Comparison of ENCODE assay signal across 8 cellular contexts in the genomic region with DNA sequence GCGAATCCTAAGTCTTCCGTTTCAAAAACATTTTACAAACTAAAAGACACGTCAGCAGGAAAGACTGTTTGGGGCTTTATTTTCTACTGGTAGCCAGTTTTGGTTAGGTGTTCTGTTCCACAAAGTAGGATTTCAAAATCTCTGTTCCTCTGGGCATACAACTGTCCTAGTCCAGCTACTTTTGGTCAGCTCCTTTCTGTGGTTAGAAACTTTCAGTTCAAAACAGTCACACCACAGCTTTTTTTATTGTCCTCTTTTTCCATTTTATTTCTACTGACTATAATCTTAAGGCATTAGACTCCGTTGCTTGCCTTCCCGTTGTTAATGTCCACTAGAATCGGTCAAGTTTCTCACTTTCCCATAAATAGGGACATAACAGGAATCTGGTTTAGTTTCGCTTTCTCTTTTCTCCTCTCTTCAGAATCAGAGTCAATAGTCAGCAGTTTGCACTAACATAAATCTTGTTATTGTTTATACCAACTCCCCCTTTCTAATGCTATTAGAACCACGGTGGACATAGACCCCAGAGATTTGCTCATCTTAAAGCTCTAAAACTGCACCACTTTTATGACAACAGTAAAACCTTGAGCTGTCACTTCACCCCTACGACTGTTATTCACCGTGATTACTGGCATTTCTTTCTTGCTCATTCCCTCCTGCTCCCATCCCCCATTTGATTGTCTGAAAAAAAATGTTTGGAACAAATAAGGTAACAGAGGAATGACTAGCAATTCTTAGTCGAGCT. TPM values are rescaled to one million over a fixed set of nuclear protein-coding genes. Genes with fewer than 3 reads are reported as not detected.
DNase-seq lines count a peak whose midpoint lies in the region; ATAC-seq and TF ChIP-seq lines count a peak whose summit lies in the region.

No MANE protein-coding gene starts in this region.

- peaks cover 4% of the 10 kb centered on the region; the same call in 2 of the 3 replicates for H3K4me1 Mint-ChIP-seq in GM23338

- H3K4me1 ChIP-seq in GM23338 (ENCODE audit: insufficient read depth) (no peaks in the 10 kb centered on the region), SJSA1 (replicated peaks) (no peaks in the 10 kb centered on the region; the same call in 1 of the 2 replicates)

- H3K27ac ChIP-seq in GM23338 (ENCODE audit: low read depth) = no peak overlapping the region
- H3K27ac ChIP-seq in SJSA1 = peak overlapping the region; percentile 23; the same call in 1 of the 2 replicates

- H3K4me3 ChIP-seq in GM23338 (no peak overlapping the region), SJSA1 (peak overlapping the region; percentile 38)

- no peaks in the 10 kb centered on the region for H3K9me3 ChIP-seq in SJSA1 (replicated peaks)

- no peak overlapping the region for H3K4me3 Mint-ChIP-seq in GM23338

- no peaks in the 10 kb centered on the region for H3K9me2 ChIP-seq in GM23338 (ENCODE audit: insufficient read depth)

- no peak for DNase-seq in GM23338 (ENCODE audit: low spot score)
- DNase-seq in SJSA1 (ENCODE audit: low read depth in 1 of 2, low spot score in 2 of 2) = peak in 1 of 2 experiments; percentile 49
- peak; percentile 50 for DNase-seq in foreskin melanocyte
- peak; percentile 70 for DNase-seq in renal cortical epithelial cell (ENCODE audit: low read depth)
- DNase-seq in NCI-H2171 treated with DMSO at 0.1 percent for 48 hours (lab: John Stamatoyannopoulos, UW) = no peak
- DNase-seq in stimulated activated CD4-positive, alpha-beta T cell treated with anti-CD3 and anti-CD28 coated beads, Interleukin-2, amount 100 ng/mL, for 48 hours = no peak
- DNase-seq in GF-D8 (lab: John Stamatoyannopoulos, UW) = no peak

- no peaks in the 10 kb centered on the region for H3K36me3 Mint-ChIP-seq in GM23338 (ENCODE audit: low read depth)

- no peak for TF ChIP-seq CTCF in GM23338 (conservative IDR thresholded peaks at IDR 0.05; ENCODE audit: low read depth in 2 of 2)

- no peaks in the 10 kb centered on the region for H3F3A ChIP-seq in GM23338 (replicated peaks; ENCODE audit: low read depth)

- H3K27me3 ChIP-seq in GM23338 (ENCODE audit: insufficient read depth) = no peaks in the 10 kb centered on the region
- peaks cover 2% of the 10 kb centered on the region; the same call in 1 of the 2 replicates for H3K27me3 ChIP-seq in SJSA1 (replicated peaks)

- H3K36me3 ChIP-seq in GM23338 (ENCODE audit: insufficient read depth) = no peaks in the 10 kb centered on the region
- no peaks in the 10 kb centered on the region for H3K36me3 ChIP-seq in SJSA1

- no peak overlapping the region; the same call in 1 of the 2 replicates for H3K27ac Mint-ChIP-seq in GM23338

- no peaks in the 10 kb centered on the region for H3K79me2 ChIP-seq in GM23338 (replicated peaks; ENCODE audit: insufficient read depth)

- no peaks in the 10 kb centered on the region for H3K9me3 Mint-ChIP-seq in GM23338

- peak overlapping the region; percentile 63 for H2AFZ ChIP-seq in GM23338

- ATAC-seq in GM23338 (no peak), GM21528 (IDR thresholded peaks at IDR 0.05; ENCODE audit: low FRiP score, unreplicated experiment) (no peak)

- no peaks in the 10 kb centered on the region for H3K27me3 Mint-ChIP-seq in GM23338 (ENCODE audit: insufficient read depth, low read depth, poor library complexity)

- no peaks in the 10 kb centered on the region for H4K20me1 ChIP-seq in GM23338 (replicated peaks; ENCODE audit: insufficient read depth)

- no peak overlapping the region for H3K4me2 ChIP-seq in GM23338

TF ChIP-seq in GM23338, 12 proteins besides CTCF, POLR2A, EP300 and RAD21:
- TF ChIP-seq EZH2 (IDR thresholded peaks at IDR 0.05; ENCODE audit: low read depth, unreplicated experiment) (no peak), NANOG (IDR thresholded peaks at IDR 0.05; ENCODE audit: borderline replicate concordance) (no peak), STAT1 (IDR thresholded peaks at IDR 0.05; ENCODE audit: unreplicated experiment) (no peak), POLR2AphosphoS5 (IDR thresholded peaks at IDR 0.05; ENCODE audit: low read depth) (no peak)
- TF ChIP-seq, protein P1, sequence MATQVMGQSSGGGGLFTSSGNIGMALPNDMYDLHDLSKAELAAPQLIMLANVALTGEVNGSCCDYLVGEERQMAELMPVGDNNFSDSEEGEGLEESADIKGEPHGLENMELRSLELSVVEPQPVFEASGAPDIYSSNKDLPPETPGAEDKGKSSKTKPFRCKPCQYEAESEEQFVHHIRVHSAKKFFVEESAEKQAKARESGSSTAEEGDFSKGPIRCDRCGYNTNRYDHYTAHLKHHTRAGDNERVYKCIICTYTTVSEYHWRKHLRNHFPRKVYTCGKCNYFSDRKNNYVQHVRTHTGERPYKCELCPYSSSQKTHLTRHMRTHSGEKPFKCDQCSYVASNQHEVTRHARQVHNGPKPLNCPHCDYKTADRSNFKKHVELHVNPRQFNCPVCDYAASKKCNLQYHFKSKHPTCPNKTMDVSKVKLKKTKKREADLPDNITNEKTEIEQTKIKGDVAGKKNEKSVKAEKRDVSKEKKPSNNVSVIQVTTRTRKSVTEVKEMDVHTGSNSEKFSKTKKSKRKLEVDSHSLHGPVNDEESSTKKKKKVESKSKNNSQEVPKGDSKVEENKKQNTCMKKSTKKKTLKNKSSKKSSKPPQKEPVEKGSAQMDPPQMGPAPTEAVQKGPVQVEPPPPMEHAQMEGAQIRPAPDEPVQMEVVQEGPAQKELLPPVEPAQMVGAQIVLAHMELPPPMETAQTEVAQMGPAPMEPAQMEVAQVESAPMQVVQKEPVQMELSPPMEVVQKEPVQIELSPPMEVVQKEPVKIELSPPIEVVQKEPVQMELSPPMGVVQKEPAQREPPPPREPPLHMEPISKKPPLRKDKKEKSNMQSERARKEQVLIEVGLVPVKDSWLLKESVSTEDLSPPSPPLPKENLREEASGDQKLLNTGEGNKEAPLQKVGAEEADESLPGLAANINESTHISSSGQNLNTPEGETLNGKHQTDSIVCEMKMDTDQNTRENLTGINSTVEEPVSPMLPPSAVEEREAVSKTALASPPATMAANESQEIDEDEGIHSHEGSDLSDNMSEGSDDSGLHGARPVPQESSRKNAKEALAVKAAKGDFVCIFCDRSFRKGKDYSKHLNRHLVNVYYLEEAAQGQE (IDR thresholded peaks at IDR 0.05; ENCODE audit: unreplicated experiment) = no peak
- TF ChIP-seq, protein P2, sequence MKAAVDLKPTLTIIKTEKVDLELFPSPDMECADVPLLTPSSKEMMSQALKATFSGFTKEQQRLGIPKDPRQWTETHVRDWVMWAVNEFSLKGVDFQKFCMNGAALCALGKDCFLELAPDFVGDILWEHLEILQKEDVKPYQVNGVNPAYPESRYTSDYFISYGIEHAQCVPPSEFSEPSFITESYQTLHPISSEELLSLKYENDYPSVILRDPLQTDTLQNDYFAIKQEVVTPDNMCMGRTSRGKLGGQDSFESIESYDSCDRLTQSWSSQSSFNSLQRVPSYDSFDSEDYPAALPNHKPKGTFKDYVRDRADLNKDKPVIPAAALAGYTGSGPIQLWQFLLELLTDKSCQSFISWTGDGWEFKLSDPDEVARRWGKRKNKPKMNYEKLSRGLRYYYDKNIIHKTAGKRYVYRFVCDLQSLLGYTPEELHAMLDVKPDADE (IDR thresholded peaks at IDR 0.05) = no peak

RNA-seq across cellular contexts. Expression of a gene that starts 41.5 kb away (rescaled TPM):
- 0.08 and 0.17 TPM in 2 replicates for total RNA-seq in GM23338 (2014; rRNA removed; shearing (Covaris generic))
- 0.17 and 0.19 TPM in 2 replicates for polyA plus RNA-seq in GM23338 (2016; fragmentation: Nextera tagmentation; extraction: Ambion mirVana)
- total RNA-seq in SJSA1 (2014; rRNA removed; shearing (Covaris generic)) = 0.26 TPM in 1 of 2 replicates, not detected in the other
- total RNA-seq in renal cortical epithelial cell = 0.70 TPM in 1 of 2 replicates, not detected in the other

Comparison
In these comparisons a context has a peak if more than half of its experiments do, and no peak if none do; other contexts are left out.
1. DNase-seq: peak in foreskin melanocyte (single experiment) and renal cortical epithelial cell (single experiment); none in GM23338 (single experiment), NCI-H2171 treated with DMSO at 0.1 percent for 48 hours (single experiment), stimulated activated CD4-positive, alpha-beta T cell treated with anti-CD3 and anti-CD28 coated beads, Interleukin-2, amount 100 ng/mL, for 48 hours (0 of 2) and GF-D8 (single experiment).